24 cellular contexts compared by ENCODE assay signal in genomic region chr9:106874657-106875056, GRCh38. TPM values are rescaled to one million over a fixed set of nuclear protein-coding genes. Genes with fewer than 3 reads are reported as not detected.
DNase-seq lines count a peak whose midpoint lies in the region; ATAC-seq and TF ChIP-seq lines count a peak whose summit lies in the region.
"Had no signal": no experiment of that assay in that cellular context is flagged by ENCODE, and none has a peak within 500 bp of the region (broad histone marks: within the 10 kb centered on the region; RNA-seq: fewer than 3 reads in every experiment).

No MANE protein-coding gene starts in this region.

- H3K9me3 Mint-ChIP-seq in H9: no peaks in the 10 kb centered on the region
- H3K9me3 Mint-ChIP-seq: activated CD4-positive, alpha-beta T cell treated with anti-CD3 and anti-CD28 coated beads, Interleukin-2, amount 10 ng/mL, durations not matched to agents 24 days and 14 days; naive thymus-derived CD8-positive, alpha-beta T cell; stimulated activated naive B cell treated with anti-CD40 and anti-IgM and Interleukin-4, amounts not matched to agents 10 μg/mL and 1 μg/mL and 100 μg/mL, for 72 hours had no signal

- no peak overlapping the region for H3K18ac ChIP-seq in H9 (ENCODE audit: insufficient read length, low read depth, low read length)

- H3K23me2 ChIP-seq in H9 (ENCODE audit: insufficient read length, low read depth, low read length, poor library complexity, severe bottlenecking): no peaks in the 10 kb centered on the region

- no peak overlapping the region for H2AFZ ChIP-seq in H9 (ENCODE audit: low read length)

- ATAC-seq in psoas muscle (peak in 3 of 4 donors; percentile 66 to 84 (median 69)), HG03565 (IDR thresholded peaks at IDR 0.05; ENCODE audit: unreplicated experiment) (no peak)
- ATAC-seq: activated T-cell treated with anti-CD3 and anti-CD28 coated beads, Interleukin-2, amount 50 U/mL, for 72 hours; left colon; naive thymus-derived CD8-positive, alpha-beta T cell; stimulated activated naive B cell treated with anti-CD40 and anti-IgM and Interleukin-4, amounts not matched to agents 10 μg/mL and 1 μg/mL and 100 μg/mL, for 72 hours had no signal

- H3K9me3 ChIP-seq in H9 (ENCODE audit: control insufficient read depth, low read depth, low read length): no peaks in the 10 kb centered on the region
- H3K9me3 ChIP-seq in psoas muscle: no peaks in the 10 kb centered on the region
- H3K9me3 ChIP-seq in testis: no peaks in the 10 kb centered on the region

- WGBS in H9 (ENCODE audit: extremely low coverage, insufficient read length, low lambda C conversion rate): no CpG with 5 or more reads among the region's 1 CpG
- 11 to 41% (median 29%) methylated on average over 1 of the region's 1 CpG for WGBS in psoas muscle, 3 donors
- WGBS in testis, 2 donors: 85 to 94% methylated on average over 1 of the region's 1 CpG

- H2BK120ac ChIP-seq in H9 (ENCODE audit: low read depth, low read length, poor library complexity, severe bottlenecking): no peak overlapping the region

- H3K27ac ChIP-seq in H9 (ENCODE audit: insufficient read length, low read depth, low read length): no peak overlapping the region
- peak overlapping the region; percentile 74 for H3K27ac ChIP-seq in psoas muscle
- H3K27ac ChIP-seq in testis: no peak overlapping the region
- H3K27ac ChIP-seq: SK-N-MC had no signal

- H3K4me3 ChIP-seq in epithelial cell of esophagus (ENCODE audit: low read length) (no peak overlapping the region), psoas muscle (no peak overlapping the region), testis (no peak overlapping the region)
- H3K4me3 ChIP-seq: SK-N-MC had no signal

- H3K9ac ChIP-seq in H9 (ENCODE audit: extremely low read depth, insufficient read length, low read length): no peak overlapping the region

- TF ChIP-seq POLR2A in testis (IDR thresholded peaks at IDR 0.05): no peak

- H3T11ph ChIP-seq in H9 (ENCODE audit: low read length): no peak overlapping the region

- peaks cover 94 to 97% of the 10 kb centered on the region in 2 experiments for H3K4me1 Mint-ChIP-seq in H9
- H3K4me1 Mint-ChIP-seq: activated CD4-positive, alpha-beta T cell treated with anti-CD3 and anti-CD28 coated beads, Interleukin-2, amount 10 ng/mL, durations not matched to agents 24 days and 14 days; naive thymus-derived CD8-positive, alpha-beta T cell; stimulated activated naive B cell treated with anti-CD40 and anti-IgM and Interleukin-4, amounts not matched to agents 10 μg/mL and 1 μg/mL and 100 μg/mL, for 72 hours had no signal

- no peaks in the 10 kb centered on the region for H3K79me1 ChIP-seq in H9 (ENCODE audit: insufficient read depth, low read depth, low read length, poor library complexity, severe bottlenecking)

- no peaks in the 10 kb centered on the region for H3K27me3 Mint-ChIP-seq in H9 (ENCODE audit: low read depth)
- H3K27me3 Mint-ChIP-seq: activated CD4-positive, alpha-beta T cell treated with anti-CD3 and anti-CD28 coated beads, Interleukin-2, amount 10 ng/mL, durations not matched to agents 24 days and 14 days had no signal

- no peak overlapping the region for H2BK12ac ChIP-seq in H9 (ENCODE audit: insufficient read length, low read depth, low read length)

- H3K36me3 ChIP-seq in psoas muscle (ENCODE audit: insufficient read depth in 1 of 2, low read depth in 1 of 2) (no peaks in the 10 kb centered on the region), testis (ENCODE audit: low read depth, missing control alignments) (no peaks in the 10 kb centered on the region)

- H2BK20ac ChIP-seq in H9 (ENCODE audit: low read depth, low read length, poor library complexity, severe bottlenecking): no peak overlapping the region

- H3K14ac ChIP-seq in H9 (ENCODE audit: insufficient read depth, low read length): no peak overlapping the region

- intact Hi-C loops in psoas muscle (cut with DNase I): loop anchor here in 1 of 2 donors (5.0 kb wide), 1 partner anchor 43 kb away; no protein-coding TSS in a partner anchor
- intact Hi-C loops in testis (cut with DNase I; ENCODE audit: low total_unique reads): no loop called here

- H4K8ac ChIP-seq in H9 (replicated peaks; ENCODE audit: insufficient read length, low read depth, low read length): no peak overlapping the region

- H3K4ac ChIP-seq in H9 (ENCODE audit: low read depth, low read length): no peak overlapping the region

- H3K27ac Mint-ChIP-seq in H9: peak overlapping the region in 2 of 3 experiments; percentile 8 to 77; a peak in 1 of 7 replicates
- H3K27ac Mint-ChIP-seq: activated CD4-positive, alpha-beta T cell treated with anti-CD3 and anti-CD28 coated beads, Interleukin-2, amount 10 ng/mL, durations not matched to agents 24 days and 14 days; activated T-cell treated with anti-CD3 and anti-CD28 coated beads, Interleukin-2, amount 50 U/mL, for 72 hours; naive thymus-derived CD8-positive, alpha-beta T cell; stimulated activated naive B cell treated with anti-CD40 and anti-IgM and Interleukin-4, amounts not matched to agents 10 μg/mL and 1 μg/mL and 100 μg/mL, for 72 hours had no signal

- H4K5ac ChIP-seq in H9 (ENCODE audit: insufficient read length, low read depth, low read length): no peak overlapping the region

- no peak overlapping the region for H4K91ac ChIP-seq in H9 (ENCODE audit: insufficient read length, low read depth, low read length)

- H4K20me1 ChIP-seq in H9 (ENCODE audit: control insufficient read depth, insufficient read depth, insufficient read length): no peaks in the 10 kb centered on the region

- H3K27me3 ChIP-seq in H9 (ENCODE audit: insufficient read depth, low read length) (no peaks in the 10 kb centered on the region), psoas muscle (ENCODE audit: insufficient read depth in 3 of 3, low read length in 2 of 3) (no peaks in the 10 kb centered on the region), testis (no peaks in the 10 kb centered on the region)

- no peak overlapping the region for H3K4me2 ChIP-seq in H9 (ENCODE audit: insufficient read depth, insufficient read length, low read length)

- peaks cover 3 to 12% (median 5%) of the 10 kb centered on the region in 3 experiments; a peak in 5 of 7 replicates for H3K36me3 Mint-ChIP-seq in H9 (ENCODE audit: insufficient read depth in 1 of 3, low read depth in 3 of 3)
- H3K36me3 Mint-ChIP-seq: naive thymus-derived CD8-positive, alpha-beta T cell; stimulated activated naive B cell treated with anti-CD40 and anti-IgM and Interleukin-4, amounts not matched to agents 10 μg/mL and 1 μg/mL and 100 μg/mL, for 72 hours had no signal

- TF ChIP-seq CTCF in H9 (conservative IDR thresholded peaks at IDR 0.05): no peak
- no peak for TF ChIP-seq CTCF in epithelial cell of esophagus (IDR thresholded peaks at IDR 0.05; ENCODE audit: insufficient read depth, low read depth, low read length, missing control alignments)
- no peak for TF ChIP-seq CTCF in psoas muscle (IDR thresholded peaks at IDR 0.05)
- TF ChIP-seq CTCF in testis (IDR thresholded peaks at IDR 0.05): no peak

- no peak overlapping the region for H2BK5ac ChIP-seq in H9 (ENCODE audit: insufficient read length, low read length)

- H2AK5ac ChIP-seq in H9 (ENCODE audit: insufficient read length, low read length): no peak overlapping the region

- peaks cover 70% of the 10 kb centered on the region; the same call in 1 of the 2 replicates for H3K79me2 ChIP-seq in H9 (ENCODE audit: insufficient read depth, low read length)

- no peak overlapping the region for H3K4me3 Mint-ChIP-seq in H9
- H3K4me3 Mint-ChIP-seq: activated CD4-positive, alpha-beta T cell treated with anti-CD3 and anti-CD28 coated beads, Interleukin-2, amount 10 ng/mL, durations not matched to agents 24 days and 14 days; activated T-cell treated with anti-CD3 and anti-CD28 coated beads, Interleukin-2, amount 50 U/mL, for 72 hours; naive thymus-derived CD8-positive, alpha-beta T cell; stimulated activated naive B cell treated with anti-CD40 and anti-IgM and Interleukin-4, amounts not matched to agents 10 μg/mL and 1 μg/mL and 100 μg/mL, for 72 hours had no signal

- no peak overlapping the region for H3K23ac ChIP-seq in H9 (ENCODE audit: insufficient read length, low read depth, low read length)

- H3K4me1 ChIP-seq in H9 (ENCODE audit: insufficient read depth, low read length): peaks cover 44% of the 10 kb centered on the region
- H3K4me1 ChIP-seq in psoas muscle: peaks cover 86% of the 10 kb centered on the region
- peaks cover 42% of the 10 kb centered on the region for H3K4me1 ChIP-seq in testis

- DNase-seq in H9: no peak
- peak; percentile 36 for DNase-seq in RPMI7951 (ENCODE audit: low read depth)
- DNase-seq in epithelial cell of esophagus (ENCODE audit: low read depth): peak; percentile 40
- DNase-seq in psoas muscle: no peak
- DNase-seq in activated CD8-positive, alpha-beta memory T cell treated with anti-CD3 and anti-CD28 coated beads, Interleukin-2, amount 50 U/mL, for 4 hours: no peak
- no peak for DNase-seq in HT-29 (ENCODE audit: low spot score)
- DNase-seq in testis: no peak
- DNase-seq: activated CD4-positive, alpha-beta T cell treated with anti-CD3 and anti-CD28 coated beads, Interleukin-2, amount 10 ng/mL, durations not matched to agents 24 days and 14 days; activated naive CD4-positive, alpha-beta T cell treated with Interleukin-2 at 50 U/mL for 16 hours; activated T-cell treated with anti-CD3 and anti-CD28 coated beads, Interleukin-2, amount 50 U/mL, for 72 hours; amygdala; KG1; left colon; mesendoderm; naive thymus-derived CD8-positive, alpha-beta T cell; NCI-H146; NCI-H2171 treated with DMSO at 0.1 percent for 48 hours; NCI-H526 treated with DMSO at 0.1 percent for 48 hours; stimulated activated CD4-positive, alpha-beta T cell treated with anti-CD3 and anti-CD28 coated beads, Interleukin-12 subunit alpha, Interleukin-12 subunit beta, amount 100 ng/mL, for 4 hours; stimulated activated CD4-positive, alpha-beta T cell treated with anti-CD3 and anti-CD28 coated beads, Interleukin-4, amount 100 ng/mL, for 24 hours; stimulated activated naive B cell treated with anti-CD40 and anti-IgM and Interleukin-4, amounts not matched to agents 10 μg/mL and 1 μg/mL and 100 μg/mL, for 72 hours; T-helper 2 cell had no signal

- H3K56ac ChIP-seq in H9 (ENCODE audit: insufficient read length, low read depth, low read length): no peak overlapping the region

- no peak overlapping the region for H2BK15ac ChIP-seq in H9 (ENCODE audit: low read depth, low read length)

RNA-seq across cellular contexts. Expression of gene ZNF462, which starts 11.7 kb away (rescaled TPM):
- total RNA-seq in H9 (2021) (159 and 164 TPM in 2 replicates), psoas muscle (100 to 1,000 TPM in 1 of 4 donors, 10 to 100 TPM in 3; 16.3 to 102 (median 24.6) TPM), testis (10 to 100 TPM; 53.2 to 61.6 TPM)
- 10.0 and 14.2 TPM in 2 replicates for total RNA-seq in RPMI7951 (2014; rRNA removed; shearing (Covaris generic))
- polyA plus RNA-seq in psoas muscle (1 to 10 TPM; 2.0 to 6.1 (median 2.5) TPM), testis (ENCODE audit: insufficient read depth, low read depth, low replicate concordance) (31.5 TPM)
- total RNA-seq in HT-29 (2014; rRNA removed; shearing (Covaris generic)): 0.26 and 0.92 TPM in 2 replicates
- total RNA-seq: naive thymus-derived CD8-positive, alpha-beta T cell had no signal
- polyA plus RNA-seq: naive thymus-derived CD8-positive, alpha-beta T cell had no signal

Comparison
In these comparisons a context has a peak if more than half of its experiments do, and no peak if none do; other contexts are left out.
1. DNase-seq: peak in RPMI7951 (single experiment) and epithelial cell of esophagus (single experiment); none in H9 (single experiment), psoas muscle (0 of 2), activated CD8-positive, alpha-beta memory T cell treated with anti-CD3 and anti-CD28 coated beads, Interleukin-2, amount 50 U/mL, for 4 hours (single experiment), HT-29 (single experiment) and testis (single experiment).